Comparison of ENCODE assay signal across 20 cellular contexts in genomic region chr6:74362391-74362790, GRCh38.
"Had no signal": no experiment of that assay in that cellular context is flagged by ENCODE, and none has a peak within 500 bp of the region (broad histone marks: within the 10 kb centered on the region; RNA-seq: fewer than 3 reads in every experiment).

No MANE protein-coding gene starts in this region.

- H3K9me3 ChIP-seq: colonic mucosa, esophagus muscularis mucosa, gastroesophageal sphincter, heart left ventricle, left lung, lower lobe of right lung had no signal

- H3K4me1 ChIP-seq: colonic mucosa, esophagus muscularis mucosa, gastroesophageal sphincter, left lung, lower lobe of right lung had no signal

- H3K27me3 ChIP-seq: colonic mucosa, esophagus muscularis mucosa, gastroesophageal sphincter, heart left ventricle, hepatocyte, left lung had no signal

- H3K4me3 ChIP-seq: colonic mucosa, esophagus muscularis mucosa, gastroesophageal sphincter, heart left ventricle, hepatocyte, left lung, lower lobe of right lung had no signal

- DNase-seq: colonic mucosa; cortex of kidney; effector CD8-positive, alpha-beta T cell; effector memory CD8-positive, alpha-beta T cell; endodermal cell; heart left ventricle; hypothalamus; immature natural killer cell; left cardiac atrium; left lung; left ventricle myocardium superior; lower lobe of right lung; mesenchymal stem cell; naive thymus-derived CD4-positive, alpha-beta T cell had no signal

- FAIRE-seq: endometrium, frontal cortex, islet of Langerhans had no signal

- ATAC-seq: effector memory CD8-positive, alpha-beta T cell; gastroesophageal sphincter; heart left ventricle; left cardiac atrium; left lung; left ventricle myocardium superior; lower lobe of right lung; naive thymus-derived CD4-positive, alpha-beta T cell had no signal

- H3K27ac ChIP-seq: colonic mucosa, esophagus muscularis mucosa, gastroesophageal sphincter, heart left ventricle, hepatocyte, left lung, lower lobe of right lung had no signal

- H3K36me3 ChIP-seq: colonic mucosa, esophagus muscularis mucosa, gastroesophageal sphincter, heart left ventricle, left lung, lower lobe of right lung had no signal
